9 cellular contexts compared by ENCODE assay signal in genomic region chr20:44714701-44715494, GRCh38. TPM values are rescaled to one million over a fixed set of nuclear protein-coding genes. Genes with fewer than 3 reads are reported as not detected.
DNase-seq lines count a peak whose midpoint lies in the region; ATAC-seq, FAIRE-seq and TF ChIP-seq lines count a peak whose summit lies in the region.
"Had no signal": no experiment of that assay in that cellular context is flagged by ENCODE, and none has a peak within 500 bp of the region (broad histone marks: within the 10 kb centered on the region; RNA-seq: fewer than 3 reads in every experiment).

TSS of gene CCN5 (plus strand) at chr20:44715369. CDS start at chr20:44715391, 22 bp downstream.

- no peaks in the 10 kb centered on the region for H4K20me1 ChIP-seq in MM.1S (ENCODE audit: insufficient read depth, low read length)

- peak within 1 kb of the TSS; percentile 80 for H3K4me2 ChIP-seq in A549
- H3K4me2 ChIP-seq in MM.1S (ENCODE audit: low read depth, low read length): no peak within 1 kb of the TSS

- peak; percentile 79 to 80 for DNase-seq in A549 (ENCODE audit: low read depth in 1 of 2, low spot score in 1 of 2)
- peak; percentile 66 for DNase-seq in MV-4-11 (lab: John Stamatoyannopoulos, UW)
- peak; percentile 73 for DNase-seq in brain pericyte (ENCODE audit: low read depth, low spot score)
- peak; percentile 85 to 92 for DNase-seq in left lung
- DNase-seq in urothelium cell line (ENCODE audit: low spot score): peak; percentile 94
- no peak for DNase-seq in MM.1S

- ATAC-seq in A549 (peak; percentile 75 to 82), left lung (peak; percentile 95), HG03135 (IDR thresholded peaks at IDR 0.05; ENCODE audit: unreplicated experiment) (no peak)
- no peak for ATAC-seq in stimulated activated memory B cell treated with anti-CD40 and anti-IgM and Interleukin-4, amounts not matched to agents 10 μg/mL and 1 μg/mL and 100 μg/mL, for 72 hours

- intact Hi-C loops in left lung (cut with DNase I): no loop called here

- POLR2A ChIA-PET in A549 (lab: Yijun Ruan, JAX): interaction anchor here (0.6 to 1.0 kb wide), 4 partner anchors 10 to 29 kb away, joined by 3 to 7 read pairs (median 4); no protein-coding TSS in a partner anchor

- H3K4me3 Mint-ChIP-seq in stimulated activated memory B cell treated with anti-CD40 and anti-IgM and Interleukin-4, amounts not matched to agents 10 μg/mL and 1 μg/mL and 100 μg/mL, for 72 hours: no peak within 1 kb of the TSS

- H3K79me2 ChIP-seq in MM.1S (ENCODE audit: low read length): no peaks in the 10 kb centered on the region

- H3K27me3 ChIP-seq in left lung (no peaks in the 10 kb centered on the region), MM.1S (replicated peaks; ENCODE audit: insufficient read depth, low read length) (peaks cover 90% of the 10 kb centered on the region)

- H2AFZ ChIP-seq in MM.1S (ENCODE audit: low read length): no peak within 1 kb of the TSS

- TF ChIP-seq EP300 in A549 (IDR thresholded peaks at IDR 0.05): 0 out of 5 replicates have a peak, but pooled peaks of 1 of the 2 experiments have one; percentile 8

- TF ChIP-seq CTCF in A549 (IDR thresholded peaks at IDR 0.05) (no peak), left lung (IDR thresholded peaks at IDR 0.05) (no peak), MM.1S (IDR thresholded peaks at IDR 0.05; ENCODE audit: low read length) (no peak)

- no peak for TF ChIP-seq POLR2A in A549 (IDR thresholded peaks at IDR 0.05; ENCODE audit: low read length)

- H3F3A ChIP-seq in MM.1S (ENCODE audit: insufficient read depth, low read length): no peaks in the 10 kb centered on the region

- no peak within 1 kb of the TSS for H3K9ac ChIP-seq in MM.1S (ENCODE audit: low read length)

- H3K36me3 Mint-ChIP-seq in stimulated activated memory B cell treated with anti-CD40 and anti-IgM and Interleukin-4, amounts not matched to agents 10 μg/mL and 1 μg/mL and 100 μg/mL, for 72 hours: no peaks in the 10 kb centered on the region

- CTCF ChIA-PET in A549 (lab: Yijun Ruan, JAX): interaction anchor here (0.9 to 21.9 kb wide), 7 partner anchors 9 to 32 kb away, joined by 3 to 525 read pairs (median 6); no protein-coding TSS in a partner anchor

- peaks cover 30% of the 10 kb centered on the region for H3K27me3 Mint-ChIP-seq in stimulated activated memory B cell treated with anti-CD40 and anti-IgM and Interleukin-4, amounts not matched to agents 10 μg/mL and 1 μg/mL and 100 μg/mL, for 72 hours

- no peaks in the 10 kb centered on the region for H3K9me2 ChIP-seq in MM.1S (replicated peaks; ENCODE audit: insufficient read depth, low read length)

- no peaks in the 10 kb centered on the region for H3K9me3 ChIP-seq in A549
- no peaks in the 10 kb centered on the region for H3K9me3 ChIP-seq in left lung
- H3K9me3 ChIP-seq in MM.1S (replicated peaks; ENCODE audit: insufficient read depth, low read length): no peaks in the 10 kb centered on the region

- H3K4me1 ChIP-seq in A549: peaks cover 70% of the 10 kb centered on the region
- H3K4me1 ChIP-seq in left lung: peaks cover 8 to 14% of the 10 kb centered on the region in 2 donors
- no peaks in the 10 kb centered on the region for H3K4me1 ChIP-seq in MM.1S (ENCODE audit: low read length)

- no peak within 1 kb of the TSS for H3K27ac Mint-ChIP-seq in stimulated activated memory B cell treated with anti-CD40 and anti-IgM and Interleukin-4, amounts not matched to agents 10 μg/mL and 1 μg/mL and 100 μg/mL, for 72 hours

- TF ChIP-seq RAD21 in A549 (conservative IDR thresholded peaks at IDR 0.05 in 1 of 2, IDR thresholded peaks at IDR 0.05 in 1 of 2): no peak

- H3K9me3 Mint-ChIP-seq in stimulated activated memory B cell treated with anti-CD40 and anti-IgM and Interleukin-4, amounts not matched to agents 10 μg/mL and 1 μg/mL and 100 μg/mL, for 72 hours: no peaks in the 10 kb centered on the region

- H3K4me1 Mint-ChIP-seq in stimulated activated memory B cell treated with anti-CD40 and anti-IgM and Interleukin-4, amounts not matched to agents 10 μg/mL and 1 μg/mL and 100 μg/mL, for 72 hours: no peaks in the 10 kb centered on the region

- no peaks in the 10 kb centered on the region for H3K36me3 ChIP-seq in left lung
- no peaks in the 10 kb centered on the region for H3K36me3 ChIP-seq in MM.1S (replicated peaks; ENCODE audit: insufficient read depth, low read length)

- FAIRE-seq in A549 (lab: Jason Lieb, UNC) (no peak), urothelium cell line (lab: Jason Lieb, UNC) (no peak)

- WGBS in A549 (ENCODE audit: missing lambda C conversion rate): 30% methylated on average over 25 of the region's 28 CpGs

- H3K4me3 ChIP-seq in A549 (peak within 1 kb of the TSS; percentile 20; the same call in 1 of the 3 replicates), left lung (no peak within 1 kb of the TSS), MM.1S (ENCODE audit: low read length) (no peak within 1 kb of the TSS)

- H3K27ac ChIP-seq in A549 (peak within 1 kb of the TSS; percentile 96 to 98), left lung (no peak within 1 kb of the TSS), MM.1S (ENCODE audit: low read length) (no peak within 1 kb of the TSS)

TF ChIP-seq in A549, 52 proteins besides CTCF, POLR2A, EP300 and RAD21:
- TF ChIP-seq CBX2 (IDR thresholded peaks at IDR 0.05; ENCODE audit: borderline replicate concordance, low read depth) (no peak), HES2 (IDR thresholded peaks at IDR 0.05) (no peak), SREBF2 (IDR thresholded peaks at IDR 0.05) (no peak), JUN (IDR thresholded peaks at IDR 0.05) (peak in 1 of 2 experiments; percentile 43; a peak in 2 of 5 replicates), CEBPB (IDR thresholded peaks at IDR 0.05) (peak in 1 of 2 experiments; percentile 25; a peak in 1 of 4 replicates), GATA3 (IDR thresholded peaks at IDR 0.05; ENCODE audit: borderline replicate concordance) (peak; percentile 56), RCOR1 (IDR thresholded peaks at IDR 0.05; ENCODE audit: low read depth, low read length) (no peak), POLR2AphosphoS2 (conservative IDR thresholded peaks at IDR 0.05; ENCODE audit: low read length) (no peak), JUNB (IDR thresholded peaks at IDR 0.05) (no peak), MAFK (IDR thresholded peaks at IDR 0.05; ENCODE audit: partially characterized antibody) (no peak), EHMT2 (IDR thresholded peaks at IDR 0.05; ENCODE audit: low read depth) (no peak)
- TF ChIP-seq, protein P1, sequence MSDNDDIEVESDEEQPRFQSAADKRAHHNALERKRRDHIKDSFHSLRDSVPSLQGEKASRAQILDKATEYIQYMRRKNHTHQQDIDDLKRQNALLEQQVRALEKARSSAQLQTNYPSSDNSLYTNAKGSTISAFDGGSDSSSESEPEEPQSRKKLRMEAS (IDR thresholded peaks at IDR 0.05): peak; percentile 29; the same call in 1 of the 2 replicates
- TF ChIP-seq, protein P2, sequence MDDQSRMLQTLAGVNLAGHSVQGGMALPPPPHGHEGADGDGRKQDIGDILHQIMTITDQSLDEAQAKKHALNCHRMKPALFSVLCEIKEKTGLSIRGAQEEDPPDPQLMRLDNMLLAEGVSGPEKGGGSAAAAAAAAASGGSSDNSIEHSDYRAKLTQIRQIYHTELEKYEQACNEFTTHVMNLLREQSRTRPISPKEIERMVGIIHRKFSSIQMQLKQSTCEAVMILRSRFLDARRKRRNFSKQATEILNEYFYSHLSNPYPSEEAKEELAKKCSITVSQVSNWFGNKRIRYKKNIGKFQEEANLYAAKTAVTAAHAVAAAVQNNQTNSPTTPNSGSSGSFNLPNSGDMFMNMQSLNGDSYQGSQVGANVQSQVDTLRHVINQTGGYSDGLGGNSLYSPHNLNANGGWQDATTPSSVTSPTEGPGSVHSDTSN (IDR thresholded peaks at IDR 0.05): peak; percentile 13; the same call in 1 of the 2 replicates
TF ChIP-seq in A549: peak in this region for 5.

RNA-seq across cellular contexts. Expression of gene CCN5, which starts in this region (rescaled TPM):
- polyA plus RNA-seq in A549 (2011; rRNA removed) (9.9 and 10.1 TPM in 2 replicates), A549 (2017; fragmentation: RNase III; extraction: RNeasy Plus Mini Kit Qiagen cat#74134 plus additional on column Dnase treatment) (11.1 to 13.9 TPM (median 12.3 TPM) in 3 replicates)
- 32.0 and 52.5 TPM in 2 replicates for polyA plus RNA-seq in A549 (2012; cell fraction: cytosol; rRNA removed)
- 59.4 and 69.8 TPM in 2 replicates for polyA plus RNA-seq in A549 (2012; cell fraction: nucleus; rRNA removed)
- 4.5 and 6.9 TPM in 2 replicates for polyA minus RNA-seq in A549 (2011; rRNA and poly(A)+ RNA removed)
- total RNA-seq in left lung: 10 to 100 TPM; 14.3 to 20.8 TPM
- polyA plus RNA-seq: neural cell had no signal

Comparison
In these comparisons a context has a peak if more than half of its experiments do, and no peak if none do; other contexts are left out.
1. ATAC-seq: peak in A549 (2 of 2) and left lung (single experiment); none in HG03135 (single experiment) and stimulated activated memory B cell treated with anti-CD40 and anti-IgM and Interleukin-4, amounts not matched to agents 10 μg/mL and 1 μg/mL and 100 μg/mL, for 72 hours (single experiment).
2. H3K27ac ChIP-seq: peak in A549 (2 of 2); none in left lung (0 of 2) and MM.1S (single experiment).